20 cellular contexts compared by ENCODE assay signal in the genomic region with DNA sequence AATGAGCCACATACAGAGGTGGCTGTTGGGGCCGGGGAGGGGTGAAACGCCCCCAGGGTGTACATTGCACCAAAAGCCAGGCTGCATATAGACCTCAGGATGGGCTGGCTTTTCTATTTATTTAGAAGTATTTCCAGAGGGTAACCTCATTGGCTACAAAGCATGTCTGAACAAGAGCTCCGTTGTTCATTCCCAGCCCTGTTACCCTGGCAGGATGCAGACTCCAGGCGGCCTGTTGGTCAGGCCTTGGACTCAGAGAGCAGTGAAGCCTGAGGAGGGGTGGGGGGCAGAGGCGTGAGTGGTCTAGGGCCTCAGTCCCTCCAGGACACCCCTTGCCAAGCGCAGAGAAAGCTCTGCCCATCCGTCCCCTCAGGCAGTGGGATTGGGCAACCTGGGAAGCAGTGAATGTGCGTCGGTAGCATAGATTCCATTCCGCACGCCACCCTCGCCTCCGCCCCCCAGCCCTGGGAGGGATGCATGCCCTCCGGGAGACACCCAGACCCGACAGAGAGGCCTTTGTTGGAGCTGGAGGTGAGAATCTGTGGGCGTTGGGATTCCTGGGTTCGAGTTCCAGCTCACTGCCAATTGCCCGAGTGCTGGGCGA. TPM values are rescaled to one million over a fixed set of nuclear protein-coding genes. Genes with fewer than 3 reads are reported as not detected.
DNase-seq lines count a peak whose midpoint lies in the region; ATAC-seq and TF ChIP-seq lines count a peak whose summit lies in the region.
"Had no signal": no experiment of that assay in that cellular context is flagged by ENCODE, and none has a peak within 500 bp of the region (broad histone marks: within the 10 kb centered on the region; RNA-seq: fewer than 3 reads in every experiment).

No MANE protein-coding gene starts in this region.

- no peaks in the 10 kb centered on the region for H3K9me3 Mint-ChIP-seq in natural killer cell treated with Interleukin-12 subunit alpha and Interleukin-12 subunit beta and Interleukin-15 and Interleukin-18, amount 100 ng/mL, for 72 hours
- H3K9me3 Mint-ChIP-seq in natural killer cell (no peaks in the 10 kb centered on the region), neural crest cell (no peaks in the 10 kb centered on the region)
- H3K9me3 Mint-ChIP-seq: activated naive CD8-positive, alpha-beta T cell treated with anti-CD3 and anti-CD28 coated beads, Interleukin-2, amount 50 U/mL, for 24 hours; dendritic cell treated with granulocyte-macrophage colony-stimulating factor and Interleukin-4, amounts not matched to agents 40 ng/mL and 50 ng/mL, for 4 days; neural progenitor cell had no signal

- peaks cover 8% of the 10 kb centered on the region for H3K4me1 ChIP-seq in upper lobe of right lung

- peaks cover 14% of the 10 kb centered on the region in 2 donors for H3K27me3 Mint-ChIP-seq in natural killer cell treated with Interleukin-12 subunit alpha and Interleukin-12 subunit beta and Interleukin-15 and Interleukin-18, amount 100 ng/mL, for 72 hours
- H3K27me3 Mint-ChIP-seq in natural killer cell (ENCODE audit: low read depth in 2 of 2) (peaks cover 6 to 13% of the 10 kb centered on the region in 2 donors), neural crest cell (ENCODE audit: low read depth) (no peaks in the 10 kb centered on the region)

- TF ChIP-seq CTCF in natural killer cell (IDR thresholded peaks at IDR 0.05) (no peak), epithelial cell of esophagus (IDR thresholded peaks at IDR 0.05; ENCODE audit: insufficient read depth, low read depth, low read length, missing control alignments) (no peak), neural crest cell (conservative IDR thresholded peaks at IDR 0.05) (no peak), upper lobe of right lung (IDR thresholded peaks at IDR 0.05) (no peak)

- H3K36me3 ChIP-seq in upper lobe of right lung = no peaks in the 10 kb centered on the region
- H3K36me3 ChIP-seq: neural progenitor cell had no signal

- intact Hi-C loops in natural killer cell (cut with micrococcal nuclease) = no loop called here
- intact Hi-C loops in upper lobe of right lung (cut with DNase I) = no loop called here

- H3K4me1 Mint-ChIP-seq in natural killer cell treated with Interleukin-12 subunit alpha and Interleukin-12 subunit beta and Interleukin-15 and Interleukin-18, amount 100 ng/mL, for 72 hours (ENCODE audit: low read depth in 2 of 2) = peaks cover 5 to 10% of the 10 kb centered on the region in 2 donors
- H3K4me1 Mint-ChIP-seq in natural killer cell (peaks cover 5 to 6% of the 10 kb centered on the region in 2 donors), neural crest cell (peaks cover 38% of the 10 kb centered on the region)

- H3K36me3 Mint-ChIP-seq in natural killer cell treated with Interleukin-12 subunit alpha and Interleukin-12 subunit beta and Interleukin-15 and Interleukin-18, amount 100 ng/mL, for 72 hours = no peaks in the 10 kb centered on the region
- no peaks in the 10 kb centered on the region for H3K36me3 Mint-ChIP-seq in natural killer cell
- H3K36me3 Mint-ChIP-seq in neural crest cell (ENCODE audit: low read depth) = peaks cover 2% of the 10 kb centered on the region

- no peaks in the 10 kb centered on the region for H3K27me3 ChIP-seq in upper lobe of right lung
- H3K27me3 ChIP-seq: BLaER1, neural progenitor cell, SJSA1 had no signal

- H3K27ac Mint-ChIP-seq in natural killer cell treated with Interleukin-12 subunit alpha and Interleukin-12 subunit beta and Interleukin-15 and Interleukin-18, amount 100 ng/mL, for 72 hours = no peak overlapping the region
- H3K27ac Mint-ChIP-seq in natural killer cell (no peak overlapping the region), neural crest cell (ENCODE audit: unreplicated experiment) (peak overlapping the region; percentile 96)
- H3K27ac Mint-ChIP-seq: activated naive CD8-positive, alpha-beta T cell treated with anti-CD3 and anti-CD28 coated beads, Interleukin-2, amount 50 U/mL, for 24 hours; dendritic cell treated with granulocyte-macrophage colony-stimulating factor and Interleukin-4, amounts not matched to agents 40 ng/mL and 50 ng/mL, for 4 days; mesothelial cell of epicardium; neural progenitor cell had no signal

- H3K9me3 ChIP-seq in upper lobe of right lung = no peaks in the 10 kb centered on the region
- H3K9me3 ChIP-seq: BLaER1, SJSA1 had no signal

- no peak overlapping the region for H3K27ac ChIP-seq in upper lobe of right lung
- H3K27ac ChIP-seq: BLaER1, neural progenitor cell, PC-9, SJSA1, VCaP had no signal

- no peak overlapping the region for H3K4me3 Mint-ChIP-seq in natural killer cell treated with Interleukin-12 subunit alpha and Interleukin-12 subunit beta and Interleukin-15 and Interleukin-18, amount 100 ng/mL, for 72 hours
- no peak overlapping the region for H3K4me3 Mint-ChIP-seq in natural killer cell
- H3K4me3 Mint-ChIP-seq in neural crest cell = peak overlapping the region; percentile 59
- H3K4me3 Mint-ChIP-seq: activated naive CD8-positive, alpha-beta T cell treated with anti-CD3 and anti-CD28 coated beads, Interleukin-2, amount 50 U/mL, for 24 hours; dendritic cell treated with granulocyte-macrophage colony-stimulating factor and Interleukin-4, amounts not matched to agents 40 ng/mL and 50 ng/mL, for 4 days; mesothelial cell of epicardium; neural progenitor cell had no signal

- H3K4me3 ChIP-seq in epithelial cell of esophagus (ENCODE audit: low read length) = no peak overlapping the region
- H3K4me3 ChIP-seq in upper lobe of right lung = no peak overlapping the region
- H3K4me3 ChIP-seq: BLaER1, neural progenitor cell, PC-9, SJSA1 had no signal

- no peak for ATAC-seq in natural killer cell treated with Interleukin-12 subunit alpha and Interleukin-12 subunit beta and Interleukin-15 and Interleukin-18, amount 100 ng/mL, for 72 hours
- ATAC-seq in natural killer cell = no peak
- peak; percentile 6 for ATAC-seq in upper lobe of right lung
- ATAC-seq in GM21717 (IDR thresholded peaks at IDR 0.05; ENCODE audit: unreplicated experiment) = no peak
- ATAC-seq: activated naive CD8-positive, alpha-beta T cell treated with anti-CD3 and anti-CD28 coated beads, Interleukin-2, amount 50 U/mL, for 24 hours had no signal

- DNase-seq in natural killer cell treated with Interleukin-12 subunit alpha and Interleukin-12 subunit beta and Interleukin-15 and Interleukin-18, amount 100 ng/mL, for 72 hours (ENCODE audit: low spot score) = peak; percentile 59
- DNase-seq in natural killer cell (no peak), epithelial cell of esophagus (ENCODE audit: low read depth) (peak; percentile 83), neural crest cell (ENCODE audit: low read depth, low spot score) (peak; percentile 21), upper lobe of right lung (no peak), NCI-H2029 treated with DMSO at 0.1 percent for 48 hours (lab: John Stamatoyannopoulos, UW) (no peak), DMS153 (lab: John Stamatoyannopoulos, UW) (no peak)
- DNase-seq: activated CD8-positive, alpha-beta memory T cell treated with anti-CD3 and anti-CD28 coated beads, Interleukin-2, amount 50 U/mL, for 48 hours; activated naive CD8-positive, alpha-beta T cell treated with anti-CD3 and anti-CD28 coated beads, Interleukin-2, amount 50 U/mL, for 24 hours; left cardiac atrium; NCI-H1930; PC-9; T-helper 2 cell had no signal

RNA-seq across cellular contexts. Expression of a gene that starts 41.9 kb away (rescaled TPM):
- total RNA-seq in natural killer cell treated with Interleukin-12 subunit alpha and Interleukin-12 subunit beta and Interleukin-15 and Interleukin-18, amount 100 ng/mL, for 72 hours = 10 to 100 TPM in 1 of 2 donors, 1 to 10 TPM in 1; 8.1 to 10.3 TPM
- total RNA-seq in natural killer cell (10 to 100 TPM; 10.4 to 32.7 (median 15.3) TPM), neural crest cell (34.8 and 39.7 TPM in 2 replicates), upper lobe of right lung (47.4 TPM)

Comparison
In these comparisons a context has a peak if more than half of its experiments do, and no peak if none do; other contexts are left out.
1. DNase-seq: peak in natural killer cell treated with Interleukin-12 subunit alpha and Interleukin-12 subunit beta and Interleukin-15 and Interleukin-18, amount 100 ng/mL, for 72 hours (single experiment), epithelial cell of esophagus (single experiment) and neural crest cell (single experiment); none in natural killer cell (single experiment), upper lobe of right lung (single experiment), NCI-H2029 treated with DMSO at 0.1 percent for 48 hours (single experiment) and DMS153 (single experiment).